Comparison of ENCODE assay signal across 7 cellular contexts in the genomic region with DNA sequence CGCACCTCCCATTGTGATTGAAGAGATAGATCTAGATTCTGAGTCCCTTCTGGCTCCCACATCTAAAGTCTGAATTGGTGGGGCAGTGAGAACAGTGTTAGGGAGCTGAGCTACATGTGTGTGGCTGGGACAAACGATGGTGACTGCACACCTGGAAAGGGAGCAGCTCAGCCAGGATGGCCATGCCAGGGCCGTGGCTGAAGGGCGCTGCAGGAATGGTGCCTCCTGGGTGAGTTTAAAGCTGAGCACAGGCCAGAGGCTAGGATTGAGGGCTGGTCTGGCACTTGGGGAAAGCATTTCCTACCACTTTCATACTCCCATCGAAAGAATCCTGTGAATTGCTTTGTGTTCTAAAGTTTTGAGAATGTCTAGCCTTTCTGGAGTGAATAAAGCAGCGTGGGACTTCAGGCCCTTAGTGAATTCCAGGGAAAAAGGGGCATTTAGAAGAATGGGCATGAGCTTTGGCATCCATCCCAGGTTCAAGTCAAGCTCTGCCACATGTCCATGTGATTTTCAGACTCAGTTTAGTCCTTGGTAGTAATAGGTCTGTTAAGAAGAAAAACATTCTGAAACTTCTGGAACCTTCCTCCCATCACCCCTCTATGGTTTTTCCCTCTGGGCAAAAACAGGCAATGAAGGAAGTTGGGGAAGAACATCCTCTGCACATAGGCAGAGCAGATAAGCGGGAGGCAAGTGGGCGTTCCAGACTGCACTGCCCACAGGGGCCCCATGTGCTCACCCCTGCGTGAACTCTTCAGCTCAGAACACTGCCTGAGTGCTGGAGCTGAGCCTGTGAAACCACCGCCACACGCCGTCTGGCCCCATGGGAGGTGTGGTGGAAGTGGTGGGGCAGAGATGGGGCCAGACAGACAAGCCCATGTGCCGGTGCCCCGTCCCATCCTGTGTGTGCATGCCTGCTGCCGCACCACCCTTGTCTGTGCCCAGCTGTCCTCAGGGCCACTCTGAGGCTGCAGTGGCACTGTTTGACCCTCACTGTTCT. TPM values are rescaled to one million over a fixed set of nuclear protein-coding genes. Genes with fewer than 3 reads are reported as not detected.
A peak's percentile ranks its signal among the peaks of the same experiment; 100 is the strongest.
DNase-seq lines count a peak whose midpoint lies in the region; ATAC-seq and TF ChIP-seq lines count a peak whose summit lies in the region.
"Had no signal": no experiment of that assay in that cellular context is flagged by ENCODE, and none has a peak within 500 bp of the region (broad histone marks: within the 10 kb centered on the region; RNA-seq: fewer than 3 reads in every experiment).

No MANE protein-coding gene starts in this region.

- no peak for TF ChIP-seq POLR2A in vagina (IDR thresholded peaks at IDR 0.05)
- TF ChIP-seq POLR2A in upper lobe of left lung (IDR thresholded peaks at IDR 0.05): no peak

- DNase-seq in right atrium auricular region (ENCODE audit: low spot score) (no peak), vagina (ENCODE audit: extremely low spot score in 2 of 2) (no peak), upper lobe of left lung (no peak), dedifferentiated amniotic fluid mesenchymal stem cell (ENCODE audit: extremely low spot score) (no peak)

- H3K27me3 ChIP-seq in right atrium auricular region (no peaks in the 10 kb centered on the region), vagina (no peaks in the 10 kb centered on the region), upper lobe of left lung (no peaks in the 10 kb centered on the region)

- no peak overlapping the region for H3K4me3 ChIP-seq in right atrium auricular region
- no peak overlapping the region for H3K4me3 ChIP-seq in vagina
- H3K4me3 ChIP-seq in upper lobe of left lung: no peak overlapping the region

- intact Hi-C loops in vagina (cut with DNase I): no loop called here

- H3K36me3 ChIP-seq in right atrium auricular region: peaks cover 100% of the 10 kb centered on the region
- peaks cover 0 to 72% of the 10 kb centered on the region in 2 donors for H3K36me3 ChIP-seq in vagina
- peaks cover 41 to 100% (median 97%) of the 10 kb centered on the region in 4 donors for H3K36me3 ChIP-seq in upper lobe of left lung

- peaks cover 0 to 12% of the 10 kb centered on the region in 2 donors for H3K4me1 ChIP-seq in right atrium auricular region
- H3K4me1 ChIP-seq in vagina: no peaks in the 10 kb centered on the region
- no peaks in the 10 kb centered on the region for H3K4me1 ChIP-seq in upper lobe of left lung

- no peak for TF ChIP-seq EP300 in upper lobe of left lung (IDR thresholded peaks at IDR 0.05)

- whole genome bisulfite sequencing in upper lobe of left lung, 2 donors: 88 to 91% methylated on average over 14 to 15 of the region's 15 CpGs

- ATAC-seq in GM19043 (IDR thresholded peaks at IDR 0.05; ENCODE audit: low read depth, unreplicated experiment) (peak; percentile 98), HG03159 (IDR thresholded peaks at IDR 0.05; ENCODE audit: unreplicated experiment) (peak; percentile 89), upper lobe of left lung (ENCODE audit: low FRiP score in 2 of 2) (no peak)

- TF ChIP-seq CTCF in right atrium auricular region (IDR thresholded peaks at IDR 0.05): no peak
- TF ChIP-seq CTCF in vagina (IDR thresholded peaks at IDR 0.05): no peak
- no peak for TF ChIP-seq CTCF in upper lobe of left lung (IDR thresholded peaks at IDR 0.05)

- H3K9me3 ChIP-seq in right atrium auricular region (no peaks in the 10 kb centered on the region), vagina (no peaks in the 10 kb centered on the region), upper lobe of left lung (no peaks in the 10 kb centered on the region)

- H3K27ac ChIP-seq in right atrium auricular region: peak overlapping the region; percentile 42 to 55
- no peak overlapping the region for H3K27ac ChIP-seq in vagina
- no peak overlapping the region for H3K27ac ChIP-seq in upper lobe of left lung

RNA-seq across cellular contexts. Expression of a gene that starts 12.9 kb away (rescaled TPM):
- total RNA-seq in right atrium auricular region: not detected
- not detected for total RNA-seq in vagina
- total RNA-seq in upper lobe of left lung: under 1 TPM in 3 of 6 donors, not detected in 3; 0.20 to 0.39 (median 0.30) TPM
- total RNA-seq: mononuclear cell had no signal

RNA-seq across cellular contexts. Expression of a gene that starts 40.8 kb away (rescaled TPM):
- total RNA-seq in right atrium auricular region: 10 to 100 TPM in 1 of 2 donors, 1 to 10 TPM in 1; 8.8 to 15.3 TPM
- 16.9 TPM for total RNA-seq in vagina
- 10 to 100 TPM; 18.8 to 44.0 (median 26.5) TPM for total RNA-seq in upper lobe of left lung

RNA-seq across cellular contexts. Expression of a gene that starts 41.4 kb away (rescaled TPM):
- total RNA-seq in right atrium auricular region (10 to 100 TPM; 47.6 to 52.0 TPM), vagina (25.8 TPM), upper lobe of left lung (10 to 100 TPM; 43.7 to 66.1 (median 57.6) TPM)

RNA-seq across cellular contexts. Expression of a gene that starts 59.0 kb away (rescaled TPM):
- 10 to 100 TPM; 10.8 to 12.2 TPM for total RNA-seq in right atrium auricular region
- 51.6 TPM for total RNA-seq in vagina
- 10 to 100 TPM; 13.7 to 49.2 (median 18.3) TPM for total RNA-seq in upper lobe of left lung

Comparison
In these comparisons a context has a peak if more than half of its experiments do, and no peak if none do; other contexts are left out.
1. ATAC-seq: peak in GM19043 (single experiment) and HG03159 (single experiment); none in upper lobe of left lung (0 of 2).
2. H3K27ac ChIP-seq: peak in right atrium auricular region (2 of 2); none in vagina (single experiment) and upper lobe of left lung (0 of 4).